Comparison of ENCODE assay signal across 8 cellular contexts in the genomic region with DNA sequence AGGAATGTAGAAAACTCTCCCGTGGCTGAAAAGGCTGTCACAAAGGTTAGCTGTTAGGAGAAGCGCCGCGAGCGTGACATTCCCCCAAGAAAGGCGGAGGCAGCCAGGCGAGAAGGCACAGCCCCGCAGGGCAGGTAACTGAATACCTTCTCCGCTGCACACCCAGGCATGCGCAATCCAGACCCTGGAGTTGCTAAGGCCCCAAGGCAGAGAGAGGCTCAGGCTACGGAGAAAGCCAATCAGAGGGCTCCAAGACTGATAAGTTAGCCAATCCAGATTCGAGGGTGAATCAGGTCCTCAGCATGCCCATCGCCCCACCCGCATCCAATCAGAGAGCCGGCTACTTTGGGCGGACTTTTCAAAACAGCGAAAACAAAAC. TPM values are rescaled to one million over a fixed set of nuclear protein-coding genes. Genes with fewer than 3 reads are reported as not detected.
A peak's percentile ranks its signal among the peaks of the same experiment; 100 is the strongest.
DNase-seq lines count a peak whose midpoint lies in the region; ATAC-seq and TF ChIP-seq lines count a peak whose summit lies in the region.

No MANE protein-coding gene starts in this region.

- H3K27ac ChIP-seq in SK-N-SH (ENCODE audit: low read depth in 2 of 2, low read length in 1 of 2) (peak overlapping the region; percentile 96 to 99), cardiac muscle cell (peak overlapping the region; percentile 99), parathyroid adenoma (peak overlapping the region; percentile 95), transverse colon (peak overlapping the region; percentile 94 to 99 (median 94))

- peak; percentile 99 for DNase-seq in NCI-H1092 (lab: John Stamatoyannopoulos, UW)
- peak; percentile 91 for DNase-seq in SK-N-SH
- peak; percentile 100 for DNase-seq in adipocyte (ENCODE audit: low read depth)
- peak; percentile 98 to 99 for DNase-seq in cardiac muscle cell (ENCODE audit: low read depth in 1 of 2, low spot score in 1 of 2)
- DNase-seq in transverse colon = peak; percentile 96

- WGBS in SK-N-SH (ENCODE audit: low lambda C conversion rate) = 1% methylated on average over 14 of the region's 17 CpGs
- 0 to 2% methylated on average over 8 to 17 of the region's 17 CpGs for WGBS in transverse colon (ENCODE audit: low coverage in 1 of 2), 2 donors

- TF ChIP-seq POLR2A in GM10847 (IDR thresholded peaks at IDR 0.05; ENCODE audit: extremely low read depth, insufficient read length) (peak; percentile 52), transverse colon (IDR thresholded peaks at IDR 0.05) (peak; percentile 58)

- H3K9me2 ChIP-seq in SK-N-SH = no peaks in the 10 kb centered on the region

- CTCF ChIA-PET in SK-N-SH (lab: Yijun Ruan, JAX) = interaction anchor here (0.8 to 8.5 kb wide), 2 partner anchors 60 to 65 kb away, joined by 3 to 41 read pairs; no protein-coding TSS in a partner anchor

- H3K9ac ChIP-seq in SK-N-SH = peak overlapping the region; percentile 96
- H3K9ac ChIP-seq in adipocyte (ENCODE audit: low read length) = peak overlapping the region; percentile 99
- no peak overlapping the region for H3K9ac ChIP-seq in parathyroid adenoma

- H3K36me3 ChIP-seq in SK-N-SH (replicated peaks in 1 of 2; ENCODE audit: control insufficient read depth in 1 of 2, insufficient read depth in 2 of 2, low read length in 1 of 2) = peaks cover 24 to 28% of the 10 kb centered on the region in 2 experiments
- H3K36me3 ChIP-seq in adipocyte (ENCODE audit: control insufficient read depth, insufficient read depth, low read length, severe bottlenecking) = peaks cover 21% of the 10 kb centered on the region
- H3K36me3 ChIP-seq in cardiac muscle cell = peaks cover 15% of the 10 kb centered on the region
- H3K36me3 ChIP-seq in parathyroid adenoma (ENCODE audit: control insufficient read depth, insufficient read depth, low read length) = no peaks in the 10 kb centered on the region
- peaks cover 0 to 18% (median 6%) of the 10 kb centered on the region in 4 donors for H3K36me3 ChIP-seq in transverse colon

- peak; percentile 5; the same call in 1 of the 2 replicates for TF ChIP-seq RAD21 in SK-N-SH (IDR thresholded peaks at IDR 0.05; ENCODE audit: low read length)

- POLR2A ChIA-PET in SK-N-SH (lab: Yijun Ruan, JAX) = interaction anchor here (0.5 to 1.3 kb wide), 2 partner anchors 13 to 935 kb away, joined by 3 read pairs; no protein-coding TSS in a partner anchor

- H3K27me3 ChIP-seq in SK-N-SH (ENCODE audit: insufficient read depth) (no peaks in the 10 kb centered on the region), adipocyte (replicated peaks; ENCODE audit: control insufficient read depth, insufficient read depth, low read length) (peaks cover 4% of the 10 kb centered on the region), cardiac muscle cell (no peaks in the 10 kb centered on the region), parathyroid adenoma (ENCODE audit: control insufficient read depth, insufficient read depth, low read length) (no peaks in the 10 kb centered on the region), transverse colon (no peaks in the 10 kb centered on the region)

- peaks cover 6% of the 10 kb centered on the region for H3F3A ChIP-seq in SK-N-SH (replicated peaks; ENCODE audit: insufficient read depth)

- H3K4me3 ChIP-seq in SK-N-SH (ENCODE audit: low read depth in 2 of 2, low read length in 1 of 2) = peak overlapping the region; percentile 100
- H3K4me3 ChIP-seq in adipocyte (ENCODE audit: low read length) = peak overlapping the region; percentile 98
- peak overlapping the region; percentile 88 for H3K4me3 ChIP-seq in cardiac muscle cell
- H3K4me3 ChIP-seq in parathyroid adenoma (ENCODE audit: low read depth, low read length) = peak overlapping the region; percentile 84
- peak overlapping the region; percentile 82 to 91 (median 90) for H3K4me3 ChIP-seq in transverse colon

- peaks cover 21% of the 10 kb centered on the region; the same call in 1 of the 2 replicates for H4K20me1 ChIP-seq in SK-N-SH (ENCODE audit: insufficient read depth)

- H3K4me2 ChIP-seq in SK-N-SH = peak overlapping the region; percentile 81
- peak overlapping the region; percentile 87 for H3K4me2 ChIP-seq in parathyroid adenoma (ENCODE audit: low read length)

- peak; percentile 92 for ATAC-seq in HG02610 (IDR thresholded peaks at IDR 0.05; ENCODE audit: unreplicated experiment)

- H2AFZ ChIP-seq in SK-N-SH (ENCODE audit: low read depth) (peak overlapping the region; percentile 97), parathyroid adenoma (peak overlapping the region; percentile 94)

- H3K9me3 ChIP-seq in SK-N-SH = no peaks in the 10 kb centered on the region
- H3K9me3 ChIP-seq in adipocyte (ENCODE audit: control insufficient read depth, low read length) = no peaks in the 10 kb centered on the region
- H3K9me3 ChIP-seq in cardiac muscle cell (ENCODE audit: low read depth) = no peaks in the 10 kb centered on the region
- H3K9me3 ChIP-seq in parathyroid adenoma (ENCODE audit: control insufficient read depth, low read length) = no peaks in the 10 kb centered on the region
- no peaks in the 10 kb centered on the region for H3K9me3 ChIP-seq in transverse colon

- H3K4me1 ChIP-seq in SK-N-SH (ENCODE audit: control insufficient read depth in 1 of 2, insufficient read depth in 2 of 2, low read depth in 1 of 2, low read length in 1 of 2) = peaks cover 8 to 14% of the 10 kb centered on the region in 2 experiments; a peak in 2 of 4 replicates
- H3K4me1 ChIP-seq in adipocyte (ENCODE audit: control insufficient read depth, insufficient read depth, low read length) = peaks cover 33% of the 10 kb centered on the region
- H3K4me1 ChIP-seq in cardiac muscle cell (ENCODE audit: low read depth) = peaks cover 32% of the 10 kb centered on the region
- H3K4me1 ChIP-seq in parathyroid adenoma = peaks cover 16% of the 10 kb centered on the region
- H3K4me1 ChIP-seq in transverse colon = peaks cover 8 to 31% (median 20%) of the 10 kb centered on the region in 4 donors

- TF ChIP-seq CTCF in SK-N-SH (IDR thresholded peaks at IDR 0.05) (no peak), cardiac muscle cell (IDR thresholded peaks at IDR 0.05; ENCODE audit: low read depth, low read length) (no peak), parathyroid adenoma (IDR thresholded peaks at IDR 0.05) (no peak), transverse colon (IDR thresholded peaks at IDR 0.05) (no peak)

- TF ChIP-seq EP300 in SK-N-SH (IDR thresholded peaks at IDR 0.05; ENCODE audit: borderline replicate concordance in 1 of 2, low read depth in 1 of 2, low read length in 1 of 2) (peak in 1 of 2 experiments; percentile 66; a peak in 1 of 4 replicates), transverse colon (IDR thresholded peaks at IDR 0.05; ENCODE audit: low read depth) (no peak)

- peaks cover 25% of the 10 kb centered on the region for H3K79me2 ChIP-seq in SK-N-SH (ENCODE audit: insufficient read depth)
- no peaks in the 10 kb centered on the region for H3K79me2 ChIP-seq in parathyroid adenoma

- intact Hi-C loops in transverse colon (cut with DNase I; ENCODE audit: low total_unique reads) = loop anchor here (10.0 kb wide), 1 partner anchor 202 kb away; no protein-coding TSS in a partner anchor

- in situ Hi-C loops in transverse colon (cut with MboI; ENCODE audit: low pct_ligation_motif_present in 1 of 4, low pct_unique_long_range_greater_than_20kb in 1 of 4, low sequenced_read_pairs in 3 of 4) = no loop called here

TF ChIP-seq in SK-N-SH, 30 proteins besides CTCF, POLR2A, EP300 and RAD21:
- TF ChIP-seq, protein P1, sequence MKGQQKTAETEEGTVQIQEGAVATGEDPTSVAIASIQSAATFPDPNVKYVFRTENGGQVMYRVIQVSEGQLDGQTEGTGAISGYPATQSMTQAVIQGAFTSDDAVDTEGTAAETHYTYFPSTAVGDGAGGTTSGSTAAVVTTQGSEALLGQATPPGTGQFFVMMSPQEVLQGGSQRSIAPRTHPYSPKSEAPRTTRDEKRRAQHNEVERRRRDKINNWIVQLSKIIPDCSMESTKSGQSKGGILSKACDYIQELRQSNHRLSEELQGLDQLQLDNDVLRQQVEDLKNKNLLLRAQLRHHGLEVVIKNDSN (IDR thresholded peaks at IDR 0.05; ENCODE audit: borderline replicate concordance, low read depth) = no peak
- TF ChIP-seq POLR2AphosphoS5 (IDR thresholded peaks at IDR 0.05; ENCODE audit: low read depth, low read length) (peak; percentile 76), RCOR1 (IDR thresholded peaks at IDR 0.05; ENCODE audit: low read length) (0 out of 2 replicates have a peak, but pooled peaks have one; percentile 13), EZH2phosphoT487 (IDR thresholded peaks at IDR 0.05; ENCODE audit: borderline replicate concordance, low read depth) (no peak), FOXJ3 (CRISPR knock-in tag; IDR thresholded peaks at IDR 0.05) (no peak), TAF1 (IDR thresholded peaks at IDR 0.05; ENCODE audit: borderline replicate concordance, low read depth, low read length) (peak; percentile 61), RFX5 (IDR thresholded peaks at IDR 0.05; ENCODE audit: low read length) (peak; percentile 98), NRF1 (IDR thresholded peaks at IDR 0.05; ENCODE audit: low read depth, low read length) (peak; percentile 86)
- TF ChIP-seq, protein P2, sequence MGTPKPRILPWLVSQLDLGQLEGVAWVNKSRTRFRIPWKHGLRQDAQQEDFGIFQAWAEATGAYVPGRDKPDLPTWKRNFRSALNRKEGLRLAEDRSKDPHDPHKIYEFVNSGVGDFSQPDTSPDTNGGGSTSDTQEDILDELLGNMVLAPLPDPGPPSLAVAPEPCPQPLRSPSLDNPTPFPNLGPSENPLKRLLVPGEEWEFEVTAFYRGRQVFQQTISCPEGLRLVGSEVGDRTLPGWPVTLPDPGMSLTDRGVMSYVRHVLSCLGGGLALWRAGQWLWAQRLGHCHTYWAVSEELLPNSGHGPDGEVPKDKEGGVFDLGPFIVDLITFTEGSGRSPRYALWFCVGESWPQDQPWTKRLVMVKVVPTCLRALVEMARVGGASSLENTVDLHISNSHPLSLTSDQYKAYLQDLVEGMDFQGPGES (IDR thresholded peaks at IDR 0.05; ENCODE audit: low read depth, low read length) = peak; percentile 61

RNA-seq across cellular contexts. Expression of a gene that starts 0.5 kb away (rescaled TPM):
- polyA plus RNA-seq in SK-N-SH (2012; rRNA removed) (8.7 and 8.9 TPM in 2 replicates), cardiac muscle cell (15.0 and 20.1 TPM in 2 replicates)
- polyA plus RNA-seq in SK-N-SH (2012; cell fraction: cytosol; rRNA removed) = 15.7 and 20.4 TPM in 2 replicates
- polyA plus RNA-seq in SK-N-SH (2012; cell fraction: nucleus; rRNA removed) = 9.2 and 10.0 TPM in 2 replicates
- total RNA-seq in cardiac muscle cell (14.7 and 18.3 TPM in 2 replicates), transverse colon (100 to 1,000 TPM in 1 of 4 donors, 10 to 100 TPM in 3; 55.4 to 114 (median 79.4) TPM)

Comparison
In these comparisons a context has a peak if more than half of its experiments do, and no peak if none do; other contexts are left out.
1. Peak in every context shown above with its lines: DNase-seq, ATAC-seq, H3K4me3 ChIP-seq and H3K27ac ChIP-seq.